ENCODE assay signal across 22 cellular contexts in the genomic region with DNA sequence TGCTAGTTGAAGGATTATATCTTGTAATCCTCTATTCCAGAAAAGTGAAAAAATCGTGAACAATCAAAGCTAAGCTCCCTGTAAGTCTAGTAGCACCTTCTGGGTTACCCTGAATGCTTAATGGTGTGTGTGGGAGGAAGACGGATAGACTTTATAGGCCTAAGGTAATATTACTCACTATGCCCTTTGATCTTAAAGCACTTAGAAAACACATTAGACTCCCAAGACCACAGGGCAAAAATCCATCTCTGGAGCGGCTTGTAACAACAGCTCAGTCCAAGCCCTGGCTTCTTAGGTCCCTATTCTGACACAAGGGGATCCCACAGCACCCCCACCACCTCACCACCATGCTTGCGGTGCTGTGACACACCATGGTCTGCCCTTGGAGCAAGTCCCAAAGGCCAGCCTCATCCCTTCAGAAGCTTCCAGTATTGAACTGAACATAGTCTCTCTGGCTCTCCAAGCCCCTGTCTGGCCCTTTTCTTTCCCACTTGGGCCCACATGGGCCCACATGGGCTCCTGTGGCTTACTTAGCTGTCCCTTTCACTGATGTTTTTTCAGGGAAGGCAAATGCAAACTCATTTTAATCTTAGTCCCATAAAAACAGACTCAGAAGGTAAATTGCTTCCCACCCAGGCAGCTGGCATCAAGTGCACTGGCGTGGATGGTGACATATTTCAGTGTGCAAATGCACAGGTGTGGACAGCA. TPM values are rescaled to one million over a fixed set of nuclear protein-coding genes. Genes with fewer than 3 reads are reported as not detected.
DNase-seq lines count a peak whose midpoint lies in the region; ATAC-seq and TF ChIP-seq lines count a peak whose summit lies in the region.
"Had no signal": no experiment of that assay in that cellular context is flagged by ENCODE, and none has a peak within 500 bp of the region (broad histone marks: within the 10 kb centered on the region; RNA-seq: fewer than 3 reads in every experiment).

No MANE protein-coding gene starts in this region.

- CTCF ChIA-PET in activated CD4-positive, alpha-beta T cell treated with anti-CD3 and anti-CD28 coated beads for 36 hours (lab: Charles Lee) = interaction anchor here (0.6 to 1.5 kb wide), 2 partner anchors 9 to 23 kb away, joined by 3 to 4 read pairs; no protein-coding TSS in a partner anchor

- no peaks in the 10 kb centered on the region for H3K36me3 ChIP-seq in hepatocyte (replicated peaks; ENCODE audit: insufficient read depth, low read depth)
- H3K36me3 ChIP-seq in testis (ENCODE audit: low read depth, missing control alignments) = no peaks in the 10 kb centered on the region
- H3K36me3 ChIP-seq: heart right ventricle, SJCRH30 had no signal

- no peak for DNase-seq in activated CD4-positive, alpha-beta T cell treated with anti-CD3 and anti-CD28 coated beads for 36 hours
- no peak for DNase-seq in activated CD4-positive, alpha-beta T cell treated with anti-CD3 and anti-CD28 coated beads for 1 hour
- DNase-seq in SW480 (ENCODE audit: low spot score) (peak; percentile 90), hepatocyte (ENCODE audit: low spot score) (peak; percentile 59), type B pancreatic cell (ENCODE audit: extremely low spot score, unreplicated experiment) (no peak), testis (no peak), mucosa of gallbladder (ENCODE audit: low spot score) (no peak)
- DNase-seq in activated CD4-positive, alpha-beta T cell treated with anti-CD3 and anti-CD28 coated beads for 48 hours = no peak
- DNase-seq: activated naive CD4-positive, alpha-beta T cell treated with Interleukin-2 at 50 U/mL for 16 hours; brain microvascular endothelial cell; CD4-positive, alpha-beta memory T cell; GF-D8; GOT3; heart right ventricle; left ventricle myocardium superior; NCI-H1105; NCI-H774; SJCRH30 had no signal

- peak overlapping the region; percentile 51 for H3K4me2 ChIP-seq in hepatocyte

- H2AFZ ChIP-seq in hepatocyte = no peak overlapping the region

- no peaks in the 10 kb centered on the region for H3K36me3 Mint-ChIP-seq in activated CD4-positive, alpha-beta T cell treated with anti-CD3 and anti-CD28 coated beads for 36 hours (ENCODE audit: low read depth)
- H3K36me3 Mint-ChIP-seq in type B pancreatic cell = peaks cover 4% of the 10 kb centered on the region
- H3K36me3 Mint-ChIP-seq: CD4-positive, alpha-beta memory T cell had no signal

- H3K9me3 Mint-ChIP-seq in activated CD4-positive, alpha-beta T cell treated with anti-CD3 and anti-CD28 coated beads for 36 hours (ENCODE audit: low read depth) = no peaks in the 10 kb centered on the region
- H3K9me3 Mint-ChIP-seq in type B pancreatic cell = no peaks in the 10 kb centered on the region
- H3K9me3 Mint-ChIP-seq: neural crest cell had no signal

- no peak overlapping the region for H3K4me3 ChIP-seq in hepatocyte
- H3K4me3 ChIP-seq in testis = no peak overlapping the region
- H3K4me3 ChIP-seq: heart right ventricle, SJCRH30 had no signal

- H3K79me2 ChIP-seq in hepatocyte = peaks cover 33% of the 10 kb centered on the region

- peak; percentile 63 for ATAC-seq in activated CD4-positive, alpha-beta T cell treated with anti-CD3 and anti-CD28 coated beads for 36 hours
- ATAC-seq: heart right ventricle, left ventricle myocardium superior had no signal

- 43% methylated on average over 5 of the region's 5 CpGs for WGBS in hepatocyte (ENCODE audit: low lambda C conversion rate, missing lambda C conversion rate)
- 92 to 93% methylated on average over 5 of the region's 5 CpGs for WGBS in testis, 2 donors

- no peaks in the 10 kb centered on the region for H3K9me2 ChIP-seq in hepatocyte (replicated peaks; ENCODE audit: insufficient read depth)

- intact Hi-C loops in activated CD4-positive, alpha-beta T cell treated with anti-CD3 and anti-CD28 coated beads for 36 hours (cut with DNase I, micrococcal nuclease) = loop anchor here in 1 of 2 experiments (5.0 kb wide), 1 partner anchor 43 kb away; a partner anchor contains a TSS
- intact Hi-C loops in testis (cut with DNase I; ENCODE audit: low total_unique reads) = no loop called here

- H3K4me1 Mint-ChIP-seq in activated CD4-positive, alpha-beta T cell treated with anti-CD3 and anti-CD28 coated beads for 36 hours = no peaks in the 10 kb centered on the region
- peaks cover 19% of the 10 kb centered on the region for H3K4me1 Mint-ChIP-seq in type B pancreatic cell (ENCODE audit: unreplicated experiment)
- H3K4me1 Mint-ChIP-seq: CD4-positive, alpha-beta memory T cell; neural crest cell had no signal

- H3K27me3 Mint-ChIP-seq in activated CD4-positive, alpha-beta T cell treated with anti-CD3 and anti-CD28 coated beads for 36 hours = peaks cover 6% of the 10 kb centered on the region
- H3K27me3 Mint-ChIP-seq in type B pancreatic cell = no peaks in the 10 kb centered on the region

- H4K20me1 ChIP-seq in hepatocyte (ENCODE audit: insufficient read depth, poor library complexity, severe bottlenecking) = no peaks in the 10 kb centered on the region

- H3K9me3 ChIP-seq in hepatocyte (ENCODE audit: low read depth) = no peaks in the 10 kb centered on the region
- no peaks in the 10 kb centered on the region for H3K9me3 ChIP-seq in testis
- H3K9me3 ChIP-seq: SJCRH30 had no signal

- no peak overlapping the region for H3K27ac Mint-ChIP-seq in activated CD4-positive, alpha-beta T cell treated with anti-CD3 and anti-CD28 coated beads for 36 hours
- H3K27ac Mint-ChIP-seq in type B pancreatic cell = peak overlapping the region; percentile 46
- H3K27ac Mint-ChIP-seq: CD4-positive, alpha-beta memory T cell had no signal

- no peak for TF ChIP-seq POLR2A in testis (IDR thresholded peaks at IDR 0.05)

- peak overlapping the region; percentile 86 for H3K27ac ChIP-seq in hepatocyte
- H3K27ac ChIP-seq in testis = no peak overlapping the region
- H3K27ac ChIP-seq: brain microvascular endothelial cell, heart right ventricle, SJCRH30 had no signal

- H3K4me3 Mint-ChIP-seq in activated CD4-positive, alpha-beta T cell treated with anti-CD3 and anti-CD28 coated beads for 36 hours = no peak overlapping the region
- H3K4me3 Mint-ChIP-seq in type B pancreatic cell = no peak overlapping the region
- H3K4me3 Mint-ChIP-seq: CD4-positive, alpha-beta memory T cell; neural crest cell had no signal

- H3K27me3 ChIP-seq in hepatocyte (no peaks in the 10 kb centered on the region), testis (no peaks in the 10 kb centered on the region)
- H3K27me3 ChIP-seq: brain microvascular endothelial cell, SJCRH30 had no signal

- H3K4me1 ChIP-seq in hepatocyte (ENCODE audit: insufficient read depth) (peaks cover 28% of the 10 kb centered on the region), testis (no peaks in the 10 kb centered on the region)
- H3K4me1 ChIP-seq: SJCRH30 had no signal

- POLR2A ChIA-PET in activated CD4-positive, alpha-beta T cell treated with anti-CD3 and anti-CD28 coated beads for 36 hours (lab: Charles Lee) = no interaction called here

- TF ChIP-seq CTCF in hepatocyte (IDR thresholded peaks at IDR 0.05; ENCODE audit: poor library complexity) (no peak), type B pancreatic cell (conservative IDR thresholded peaks at IDR 0.05) (no peak), testis (IDR thresholded peaks at IDR 0.05) (no peak)

RNA-seq across cellular contexts. Expression of a gene that starts 28.3 kb away (rescaled TPM):
- total RNA-seq in activated CD4-positive, alpha-beta T cell treated with anti-CD3 and anti-CD28 coated beads for 36 hours = under 1 TPM; 0.14 TPM
- 11.6 and 12.5 TPM in 2 replicates for total RNA-seq in hepatocyte
- 9.4 and 10.5 TPM in 2 replicates for polyA plus RNA-seq in hepatocyte
- total RNA-seq in type B pancreatic cell (ENCODE audit: low replicate concordance) = 22.9 and 56.4 TPM in 2 replicates
- 1 to 10 TPM; 1.1 to 1.3 TPM for total RNA-seq in testis
- polyA plus RNA-seq in testis (ENCODE audit: insufficient read depth, low read depth, low replicate concordance) = 2.0 TPM
- total RNA-seq in mucosa of gallbladder = 41.2 TPM
- total RNA-seq: A172; CD4-positive, alpha-beta memory T cell; SJCRH30 had no signal
- polyA plus RNA-seq: CD4-positive, alpha-beta memory T cell had no signal

RNA-seq across cellular contexts. Expression of a gene that starts 59.1 kb away (rescaled TPM):
- total RNA-seq in activated CD4-positive, alpha-beta T cell treated with anti-CD3 and anti-CD28 coated beads for 36 hours = not detected
- total RNA-seq in hepatocyte (0.43 and 0.92 TPM in 2 replicates), type B pancreatic cell (ENCODE audit: low replicate concordance) (0.41 and 0.57 TPM in 2 replicates), testis (10 to 100 TPM in 1 of 2 donors, 1 to 10 TPM in 1; 6.7 to 44.2 TPM), mucosa of gallbladder (not detected)
- polyA plus RNA-seq in hepatocyte (0.75 and 3.1 TPM in 2 replicates), testis (ENCODE audit: insufficient read depth, low read depth, low replicate concordance) (47.0 TPM)
- total RNA-seq: A172; CD4-positive, alpha-beta memory T cell; heart right ventricle; left ventricle myocardium superior; SJCRH30; skeletal muscle tissue; subcutaneous adipose tissue had no signal
- polyA plus RNA-seq: CD4-positive, alpha-beta memory T cell; heart right ventricle had no signal

Comparison
In these comparisons a context has a peak if more than half of its experiments do, and no peak if none do; other contexts are left out.
1. DNase-seq: peak in SW480 (single experiment) and hepatocyte (single experiment); none in activated CD4-positive, alpha-beta T cell treated with anti-CD3 and anti-CD28 coated beads for 36 hours (single experiment), activated CD4-positive, alpha-beta T cell treated with anti-CD3 and anti-CD28 coated beads for 1 hour (single experiment), type B pancreatic cell (single experiment), testis (single experiment), activated CD4-positive, alpha-beta T cell treated with anti-CD3 and anti-CD28 coated beads for 48 hours (single experiment) and mucosa of gallbladder (single experiment).